Comparison of ENCODE assay signal across 15 cellular contexts in genomic region chr2:128236491-128237035, GRCh38.
DNase-seq lines count a peak whose midpoint lies in the region; ATAC-seq, FAIRE-seq and TF ChIP-seq lines count a peak whose summit lies in the region.
"Had no signal": no experiment of that assay in that cellular context is flagged by ENCODE, and none has a peak within 500 bp of the region (broad histone marks: within the 10 kb centered on the region; RNA-seq: fewer than 3 reads in every experiment).

No MANE protein-coding gene starts in this region.

- BruUV-seq in PC-9 (replicated peaks; lab: Mats Ljungman, UMichigan), result no TSS peak

- H3K9me3 ChIP-seq in A549 (no peaks in the 10 kb centered on the region), PC-9 (ENCODE audit: insufficient read depth, low read depth) (no peaks in the 10 kb centered on the region)
- H3K9me3 ChIP-seq: stomach had no signal

- H3K4me2 ChIP-seq in A549, result no peak overlapping the region
- no peak overlapping the region for H3K4me2 ChIP-seq in PC-9

- POLR2A ChIA-PET in A549 (lab: Yijun Ruan, JAX), result no interaction called here
- POLR2A ChIA-PET in activated CD4-positive, alpha-beta T cell treated with anti-CD3 and anti-CD28 coated beads for 36 hours (lab: Charles Lee), result no interaction called here
- POLR2A ChIA-PET in PC-9 (lab: Charles Lee; ENCODE audit: unreplicated experiment), result interaction anchor here (0.5 to 0.6 kb wide), 3 partner anchors 43 to 360 kb away, joined by 3 to 5 read pairs (median 3); no protein-coding TSS in a partner anchor

- peaks cover 2% of the 10 kb centered on the region for H3K4me1 Mint-ChIP-seq in activated CD4-positive, alpha-beta T cell treated with anti-CD3 and anti-CD28 coated beads for 36 hours
- H3K4me1 Mint-ChIP-seq: natural killer cell had no signal

- intact Hi-C loops in activated CD4-positive, alpha-beta T cell treated with anti-CD3 and anti-CD28 coated beads for 36 hours (cut with DNase I, micrococcal nuclease), result loop anchor here in 1 of 2 experiments (10.0 kb wide), 1 partner anchor 352 kb away; the partner anchor contains the start of gene AMMECR1L
- intact Hi-C loops in PC-9 (cut with micrococcal nuclease; ENCODE audit: unreplicated experiment), result no loop called here

- H4K20me1 ChIP-seq in PC-9 (ENCODE audit: insufficient read depth), result no peaks in the 10 kb centered on the region

- no peaks in the 10 kb centered on the region; the same call in 1 of the 2 replicates for H3F3A ChIP-seq in PC-9 (ENCODE audit: insufficient read depth, low read depth)

- H2AFZ ChIP-seq in PC-9, result no peak overlapping the region

- H3K4me3 Mint-ChIP-seq in activated CD4-positive, alpha-beta T cell treated with anti-CD3 and anti-CD28 coated beads for 36 hours, result no peak overlapping the region
- H3K4me3 Mint-ChIP-seq: activated naive CD8-positive, alpha-beta T cell treated with anti-CD3 and anti-CD28 coated beads for 36 hours; B cell; natural killer cell had no signal

- no peak overlapping the region for H3K27ac Mint-ChIP-seq in activated CD4-positive, alpha-beta T cell treated with anti-CD3 and anti-CD28 coated beads for 36 hours
- H3K27ac Mint-ChIP-seq: activated naive CD8-positive, alpha-beta T cell treated with anti-CD3 and anti-CD28 coated beads for 36 hours; B cell; natural killer cell had no signal

- H3K27ac ChIP-seq in A549 (no peak overlapping the region), PC-9 (no peak overlapping the region)

- H3K4me3 ChIP-seq in A549 (no peak overlapping the region), choroid plexus epithelial cell (ENCODE audit: low read depth, low read length) (no peak overlapping the region), PC-9 (no peak overlapping the region)
- H3K4me3 ChIP-seq: stomach had no signal

- H3K79me2 ChIP-seq in PC-9 (ENCODE audit: low read depth), result no peaks in the 10 kb centered on the region

- WGBS in A549 (ENCODE audit: missing lambda C conversion rate), result 87% methylated on average over 8 of the region's 8 CpGs

- DNase-seq in A549 (ENCODE audit: low read depth in 1 of 2, low spot score in 1 of 2) (no peak), HS-5 (ENCODE audit: low read depth) (peak; percentile 64), choroid plexus epithelial cell (ENCODE audit: low read depth) (peak; percentile 81), mesenteric fat pad (ENCODE audit: low spot score) (peak; percentile 45), PC-9 (no peak)
- DNase-seq in activated CD4-positive, alpha-beta T cell treated with anti-CD3 and anti-CD28 coated beads for 36 hours, result no peak
- DNase-seq: activated naive CD8-positive, alpha-beta T cell treated with anti-CD3 and anti-CD28 coated beads for 36 hours; natural killer cell; NCI-H2029; stimulated activated CD4-positive, alpha-beta T cell treated with anti-CD3 and anti-CD28 coated beads, Interleukin-1b, Interleukin-23, amount 100 ng/mL, for 48 hours; stomach; T-helper 2 cell had no signal

- CTCF ChIA-PET in A549 (lab: Yijun Ruan, JAX) (interaction anchor here (0.6 to 0.7 kb wide), 2 partner anchors 14 to 57 kb away, joined by 3 read pairs; no protein-coding TSS in a partner anchor), PC-9 (lab: Charles Lee) (no interaction called here)
- CTCF ChIA-PET in activated CD4-positive, alpha-beta T cell treated with anti-CD3 and anti-CD28 coated beads for 36 hours (lab: Charles Lee), result interaction anchor here (0.7 kb wide), 1 partner anchor 623 kb away, joined by 3 read pairs; no protein-coding TSS in a partner anchor

- H3K36me3 Mint-ChIP-seq in activated CD4-positive, alpha-beta T cell treated with anti-CD3 and anti-CD28 coated beads for 36 hours (ENCODE audit: low read depth), result no peaks in the 10 kb centered on the region
- H3K36me3 Mint-ChIP-seq: activated naive CD8-positive, alpha-beta T cell treated with anti-CD3 and anti-CD28 coated beads for 36 hours; natural killer cell had no signal

- no peak for FAIRE-seq in A549 (lab: Jason Lieb, UNC)

- peaks cover 3% of the 10 kb centered on the region for H3K27me3 Mint-ChIP-seq in activated CD4-positive, alpha-beta T cell treated with anti-CD3 and anti-CD28 coated beads for 36 hours

- TF ChIP-seq POLR2A in A549 (IDR thresholded peaks at IDR 0.05; ENCODE audit: low read length), result no peak

- TF ChIP-seq RAD21 in A549 (conservative IDR thresholded peaks at IDR 0.05 in 1 of 2, IDR thresholded peaks at IDR 0.05 in 1 of 2), result no peak

- H3K9me3 Mint-ChIP-seq in activated CD4-positive, alpha-beta T cell treated with anti-CD3 and anti-CD28 coated beads for 36 hours (ENCODE audit: low read depth), result no peaks in the 10 kb centered on the region
- H3K9me3 Mint-ChIP-seq: activated naive CD8-positive, alpha-beta T cell treated with anti-CD3 and anti-CD28 coated beads for 36 hours; natural killer cell had no signal

- H3K36me3 ChIP-seq in PC-9 (ENCODE audit: low read depth), result no peaks in the 10 kb centered on the region
- H3K36me3 ChIP-seq: stomach had no signal

- H3K4me1 ChIP-seq in A549, result no peaks in the 10 kb centered on the region
- H3K4me1 ChIP-seq in PC-9 (replicated peaks; ENCODE audit: insufficient read depth), result no peaks in the 10 kb centered on the region

- no peaks in the 10 kb centered on the region for H3K27me3 ChIP-seq in PC-9 (ENCODE audit: insufficient read depth, low read depth)

- no peak for TF ChIP-seq EP300 in A549 (IDR thresholded peaks at IDR 0.05)

- ATAC-seq in A549 (no peak), HG03378 (IDR thresholded peaks at IDR 0.05; ENCODE audit: unreplicated experiment) (no peak), HG02623 (IDR thresholded peaks at IDR 0.05; ENCODE audit: unreplicated experiment) (no peak)
- no peak for ATAC-seq in activated CD4-positive, alpha-beta T cell treated with anti-CD3 and anti-CD28 coated beads for 36 hours
- ATAC-seq: natural killer cell had no signal

- no peaks in the 10 kb centered on the region for H3K9me2 ChIP-seq in PC-9 (ENCODE audit: insufficient read depth)

- TF ChIP-seq CTCF in A549 (IDR thresholded peaks at IDR 0.05) (no peak), choroid plexus epithelial cell (conservative IDR thresholded peaks at IDR 0.05; ENCODE audit: low read depth, low read length) (no peak), PC-9 (conservative IDR thresholded peaks at IDR 0.05) (no peak)

TF ChIP-seq in A549, 52 proteins besides CTCF, POLR2A, EP300 and RAD21:
- no peak for TF ChIP-seq RCOR1 (IDR thresholded peaks at IDR 0.05; ENCODE audit: low read depth, low read length)
- no peak for TF ChIP-seq TP53 (CRISPR knock-in tag; IDR thresholded peaks at IDR 0.05)
- TF ChIP-seq FOSB (CRISPR knock-in tag; IDR thresholded peaks at IDR 0.05), result no peak
- peak; percentile 57 for TF ChIP-seq MAFK (IDR thresholded peaks at IDR 0.05; ENCODE audit: partially characterized antibody)
- TF ChIP-seq REST (IDR thresholded peaks at IDR 0.05), result no peak
- TF ChIP-seq, protein P1, sequence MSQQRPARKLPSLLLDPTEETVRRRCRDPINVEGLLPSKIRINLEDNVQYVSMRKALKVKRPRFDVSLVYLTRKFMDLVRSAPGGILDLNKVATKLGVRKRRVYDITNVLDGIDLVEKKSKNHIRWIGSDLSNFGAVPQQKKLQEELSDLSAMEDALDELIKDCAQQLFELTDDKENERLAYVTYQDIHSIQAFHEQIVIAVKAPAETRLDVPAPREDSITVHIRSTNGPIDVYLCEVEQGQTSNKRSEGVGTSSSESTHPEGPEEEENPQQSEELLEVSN (IDR thresholded peaks at IDR 0.05; ENCODE audit: borderline replicate concordance, low read depth), result no peak

Comparison
In these comparisons a context has a peak if more than half of its experiments do, and no peak if none do; other contexts are left out.
1. DNase-seq: peak in HS-5 (single experiment), choroid plexus epithelial cell (single experiment) and mesenteric fat pad (single experiment); none in A549 (0 of 2), activated CD4-positive, alpha-beta T cell treated with anti-CD3 and anti-CD28 coated beads for 36 hours (single experiment) and PC-9 (0 of 2).